9 cellular contexts compared by ENCODE assay signal in genomic region chr2:37287966-37288365, GRCh38. TPM values are rescaled to one million over a fixed set of nuclear protein-coding genes. Genes with fewer than 3 reads are reported as not detected.
DNase-seq lines count a peak whose midpoint lies in the region; ATAC-seq, FAIRE-seq and TF ChIP-seq lines count a peak whose summit lies in the region.
"Had no signal": no experiment of that assay in that cellular context is flagged by ENCODE, and none has a peak within 500 bp of the region (broad histone marks: within the 10 kb centered on the region; RNA-seq: fewer than 3 reads in every experiment).

No MANE protein-coding gene starts in this region.

- no peak overlapping the region for H3K4me2 ChIP-seq in keratinocyte (ENCODE audit: control insufficient read depth, extremely low read depth, insufficient read depth, low read depth, low read length)

- peak; percentile 42 for ATAC-seq in GM18868 (IDR thresholded peaks at IDR 0.05; ENCODE audit: unreplicated experiment)

- H3K27ac ChIP-seq in keratinocyte (ENCODE audit: control insufficient read depth, insufficient read depth, low read length), result no peak overlapping the region
- H3K27ac ChIP-seq: ovary had no signal

- no peaks in the 10 kb centered on the region for H3K27me3 ChIP-seq in keratinocyte (ENCODE audit: control insufficient read depth, extremely low read depth, insufficient read depth, low read length)
- H3K27me3 ChIP-seq: ovary had no signal

- peaks cover 4 to 13% of the 10 kb centered on the region in 2 experiments for H3K36me3 ChIP-seq in keratinocyte (ENCODE audit: control insufficient read depth in 2 of 2, extremely low read depth in 1 of 2, insufficient read depth in 2 of 2, low read length in 2 of 2)
- H3K36me3 ChIP-seq: ovary had no signal

- no peak overlapping the region for H3K4me3 ChIP-seq in keratinocyte (ENCODE audit: control insufficient read depth in 2 of 3, extremely low read depth in 1 of 3, insufficient read depth in 2 of 3, low read depth in 1 of 3, low read length in 3 of 3)
- H3K4me3 ChIP-seq: ovary had no signal

- no peaks in the 10 kb centered on the region for H3K9me1 ChIP-seq in keratinocyte (ENCODE audit: control insufficient read depth, extremely low read depth, insufficient read depth, low read length)

- peaks cover 8% of the 10 kb centered on the region for H3K4me1 ChIP-seq in keratinocyte (ENCODE audit: control insufficient read depth, extremely low read depth, insufficient read depth, low read length)

- no peaks in the 10 kb centered on the region for H3K9me3 ChIP-seq in keratinocyte (ENCODE audit: control insufficient read depth, low read depth, low read length)
- H3K9me3 ChIP-seq: ovary had no signal

- dilution Hi-C loops in keratinocyte (cut with MboI; ENCODE audit: extremely low pct_ligation_motif_present, low sequenced_read_pairs), result no loop called here

- H3K9ac ChIP-seq in keratinocyte (ENCODE audit: control insufficient read depth, extremely low read depth, insufficient read depth, low read length), result no peak overlapping the region

- H3K79me2 ChIP-seq in keratinocyte (ENCODE audit: control insufficient read depth, insufficient read depth, low read length), result no peaks in the 10 kb centered on the region

- TF ChIP-seq CTCF in D721Med (IDR thresholded peaks at IDR 0.05; ENCODE audit: insufficient read depth, missing control alignments) (peak; percentile 51), keratinocyte (optimal IDR thresholded peaks at IDR 0.05 in 1 of 3, IDR thresholded peaks at IDR 0.05 in 1 of 3, conservative IDR thresholded peaks at IDR 0.05 in 1 of 3; ENCODE audit: extremely low read depth in 1 of 3, insufficient read depth in 2 of 3, low read length in 3 of 3) (peak; percentile 7 to 35 (median 31))

- H2AFZ ChIP-seq in keratinocyte (ENCODE audit: control insufficient read depth, low read length), result no peak overlapping the region

- no peak for DNase-seq in D721Med (ENCODE audit: insufficient read length, low spot score)
- DNase-seq in RPMI7951 (ENCODE audit: low read depth), result peak; percentile 8
- no peak for DNase-seq in keratinocyte (ENCODE audit: low read depth, low spot score)
- DNase-seq in cerebellar nuclear complex (lab: John Stamatoyannopoulos, UW), result no peak
- DNase-seq in AG08396 (ENCODE audit: low spot score), result no peak
- DNase-seq in NCI-H526 treated with DMSO at 0.1 percent for 48 hours (lab: John Stamatoyannopoulos, UW), result no peak
- DNase-seq: activated gamma-delta T cell treated with Interleukin-2 at 50 U/mL for 16 hours, ovary had no signal

- no peaks in the 10 kb centered on the region for H4K20me1 ChIP-seq in keratinocyte (ENCODE audit: control insufficient read depth, extremely low read depth, insufficient read depth, low read length)

- peak; percentile 68 for FAIRE-seq in D721Med (lab: Jason Lieb, UNC)
- no peak for FAIRE-seq in keratinocyte (lab: Jason Lieb, UNC)

RNA-seq across cellular contexts. Expression of gene PRKD3, which starts 36.7 kb away (rescaled TPM):
- 94.0 and 96.4 TPM in 2 replicates for total RNA-seq in RPMI7951 (2014; rRNA removed; shearing (Covaris generic))
- 17.6 to 25.4 TPM (median 19.9 TPM) in 3 replicates for polyA plus RNA-seq in keratinocyte
- polyA plus RNA-seq in keratinocyte (2011; ENCODE audit: low read depth), result 6.0 TPM
- polyA plus RNA-seq in keratinocyte (2011; cell fraction: cytosol; rRNA removed), result 12.5 and 21.0 TPM in 2 replicates
- 21.9 and 22.6 TPM in 2 replicates for polyA plus RNA-seq in keratinocyte (2011; cell fraction: nucleus; rRNA removed)
- polyA plus RNA-seq in keratinocyte (2012; ENCODE audit: low replicate concordance), result 8.5 and 15.4 TPM in 2 replicates
- polyA minus RNA-seq in keratinocyte, result 11.3 to 40.5 TPM (median 27.2 TPM) in 3 replicates
- polyA minus RNA-seq in keratinocyte (2011; cell fraction: cytosol; rRNA and poly(A)+ RNA removed), result 15.7 TPM
- polyA minus RNA-seq in keratinocyte (2011; cell fraction: nucleus; rRNA and poly(A)+ RNA removed), result 23.0 and 37.9 TPM in 2 replicates

RNA-seq across cellular contexts. Expression of gene QPCT, which starts 56.5 kb away (rescaled TPM):
- 126 and 137 TPM in 2 replicates for total RNA-seq in RPMI7951 (2014; rRNA removed; shearing (Covaris generic))
- 11.6 to 26.2 TPM (median 11.7 TPM) in 3 replicates for polyA plus RNA-seq in keratinocyte
- polyA plus RNA-seq in keratinocyte (2011; ENCODE audit: low read depth), result 25.3 TPM
- polyA plus RNA-seq in keratinocyte (2011; cell fraction: cytosol; rRNA removed), result 13.9 and 25.5 TPM in 2 replicates
- 32.5 and 33.5 TPM in 2 replicates for polyA plus RNA-seq in keratinocyte (2011; cell fraction: nucleus; rRNA removed)
- 8.1 and 35.4 TPM in 2 replicates for polyA plus RNA-seq in keratinocyte (2012; ENCODE audit: low replicate concordance)
- polyA minus RNA-seq in keratinocyte, result 14.4 to 23.7 TPM (median 18.5 TPM) in 3 replicates
- 25.1 TPM for polyA minus RNA-seq in keratinocyte (2011; cell fraction: cytosol; rRNA and poly(A)+ RNA removed)
- 12.8 and 16.4 TPM in 2 replicates for polyA minus RNA-seq in keratinocyte (2011; cell fraction: nucleus; rRNA and poly(A)+ RNA removed)

RNA-seq across cellular contexts. Expression of gene NDUFAF7, which starts 56.5 kb away (rescaled TPM):
- total RNA-seq in RPMI7951 (2014; rRNA removed; shearing (Covaris generic)), result 21.4 and 23.9 TPM in 2 replicates
- 11.5 to 27.7 TPM (median 20.8 TPM) in 3 replicates for polyA plus RNA-seq in keratinocyte
- 8.6 TPM for polyA plus RNA-seq in keratinocyte (2011; ENCODE audit: low read depth)
- 7.2 and 11.0 TPM in 2 replicates for polyA plus RNA-seq in keratinocyte (2011; cell fraction: cytosol; rRNA removed)
- 53.1 and 69.6 TPM in 2 replicates for polyA plus RNA-seq in keratinocyte (2011; cell fraction: nucleus; rRNA removed)
- 10.1 and 12.5 TPM in 2 replicates for polyA plus RNA-seq in keratinocyte (2012; ENCODE audit: low replicate concordance)
- polyA minus RNA-seq in keratinocyte, result 3.8 to 16.4 TPM (median 15.0 TPM) in 3 replicates
- 7.9 TPM for polyA minus RNA-seq in keratinocyte (2011; cell fraction: cytosol; rRNA and poly(A)+ RNA removed)
- polyA minus RNA-seq in keratinocyte (2011; cell fraction: nucleus; rRNA and poly(A)+ RNA removed), result 8.8 and 13.1 TPM in 2 replicates

RNA-seq across cellular contexts. Expression of gene CEBPZ, which starts 56.6 kb away (rescaled TPM):
- 57.1 and 67.9 TPM in 2 replicates for total RNA-seq in RPMI7951 (2014; rRNA removed; shearing (Covaris generic))
- polyA plus RNA-seq in keratinocyte, result 16.8 to 33.8 TPM (median 16.9 TPM) in 3 replicates
- 186 TPM for polyA plus RNA-seq in keratinocyte (2011; ENCODE audit: low read depth)
- polyA plus RNA-seq in keratinocyte (2011; cell fraction: cytosol; rRNA removed), result 16.2 and 22.5 TPM in 2 replicates
- polyA plus RNA-seq in keratinocyte (2011; cell fraction: nucleus; rRNA removed), result 14.5 and 23.3 TPM in 2 replicates
- polyA plus RNA-seq in keratinocyte (2012; ENCODE audit: low replicate concordance), result 41.1 and 48.1 TPM in 2 replicates
- 3.4 to 30.6 TPM (median 13.6 TPM) in 3 replicates for polyA minus RNA-seq in keratinocyte
- 12.7 TPM for polyA minus RNA-seq in keratinocyte (2011; cell fraction: cytosol; rRNA and poly(A)+ RNA removed)
- 14.6 and 24.0 TPM in 2 replicates for polyA minus RNA-seq in keratinocyte (2011; cell fraction: nucleus; rRNA and poly(A)+ RNA removed)
